Comparison of ENCODE assay signal across 8 cellular contexts in genomic region chr1:155207578-155208405, GRCh38. TPM values are rescaled to one million over a fixed set of nuclear protein-coding genes. Genes with fewer than 3 reads are reported as not detected.
DNase-seq lines count a peak whose midpoint lies in the region; ATAC-seq and TF ChIP-seq lines count a peak whose summit lies in the region.

Gene THBS3, minus strand, starts transcription at chr1:155207897. Its CDS starts 21 bp downstream, at chr1:155207876.

- no peaks in the 10 kb centered on the region for H3K9me3 Mint-ChIP-seq in T-helper 2 cell treated with Interferon-gamma antibody and Interleukin-4, amounts not matched to agents 5 μg/mL and 100 μg/mL, for 36 hours
- no peaks in the 10 kb centered on the region for H3K9me3 Mint-ChIP-seq in naive B cell

- no peaks in the 10 kb centered on the region for H4K20me1 ChIP-seq in fibroblast of lung (ENCODE audit: control insufficient read depth, extremely low read depth, insufficient read depth, low read length)

- H3K27ac ChIP-seq in HUES64 (ENCODE audit: low read depth, low read length) (peak within 1 kb of the TSS; percentile 99), fibroblast of lung (ENCODE audit: insufficient read depth, low read length) (peak within 1 kb of the TSS; percentile 100)

- H3K4me3 Mint-ChIP-seq in T-helper 2 cell treated with Interferon-gamma antibody and Interleukin-4, amounts not matched to agents 5 μg/mL and 100 μg/mL, for 36 hours: peak within 1 kb of the TSS; percentile 95
- H3K4me3 Mint-ChIP-seq in naive B cell: peak within 1 kb of the TSS; percentile 87 to 96 (median 92)

- H3K79me2 ChIP-seq in fibroblast of lung (ENCODE audit: control insufficient read depth, insufficient read depth, low read length): no peaks in the 10 kb centered on the region

- H3K27me3 ChIP-seq in HUES64 (ENCODE audit: insufficient read depth, low read length) (no peaks in the 10 kb centered on the region), fibroblast of lung (ENCODE audit: control insufficient read depth, insufficient read depth, low read length) (no peaks in the 10 kb centered on the region)

- H3K4me1 ChIP-seq in HUES64 (ENCODE audit: insufficient read depth, low read length) (peaks cover 18% of the 10 kb centered on the region; the same call in 1 of the 2 replicates), fibroblast of lung (ENCODE audit: control insufficient read depth, extremely low read depth, insufficient read depth, low read length) (peaks cover 15% of the 10 kb centered on the region)

- H3K9ac ChIP-seq in HUES64 (ENCODE audit: low read depth, low read length) (peak within 1 kb of the TSS; percentile 97), fibroblast of lung (ENCODE audit: insufficient read depth, low read length) (peak within 1 kb of the TSS; percentile 100)

- 8% methylated on average over 16 of the region's 16 CpGs for WGBS in HUES64

- H3K9me3 ChIP-seq in HUES64 (ENCODE audit: insufficient read depth, low read depth, low read length) (no peaks in the 10 kb centered on the region), fibroblast of lung (ENCODE audit: control insufficient read depth, insufficient read depth, low read depth, low read length) (no peaks in the 10 kb centered on the region)

- peaks cover 7% of the 10 kb centered on the region for H3K36me3 Mint-ChIP-seq in T-helper 2 cell treated with Interferon-gamma antibody and Interleukin-4, amounts not matched to agents 5 μg/mL and 100 μg/mL, for 36 hours (ENCODE audit: low read depth)
- no peaks in the 10 kb centered on the region for H3K36me3 Mint-ChIP-seq in naive B cell

- TF ChIP-seq CTCF in fibroblast of lung (conservative IDR thresholded peaks at IDR 0.05 in 1 of 2, IDR thresholded peaks at IDR 0.05 in 1 of 2; ENCODE audit: low read depth in 1 of 2, low read length in 2 of 2): no peak

- peaks cover 23% of the 10 kb centered on the region for H3K36me3 ChIP-seq in HUES64 (ENCODE audit: insufficient read depth, low read length)
- H3K36me3 ChIP-seq in fibroblast of lung (ENCODE audit: control insufficient read depth, insufficient read depth, low read length): no peaks in the 10 kb centered on the region

- ATAC-seq in naive B cell (ENCODE audit: low read depth in 2 of 2): no peak
- ATAC-seq in GM21360 (IDR thresholded peaks at IDR 0.05; ENCODE audit: unreplicated experiment): no peak
- no peak for ATAC-seq in HG02623 (IDR thresholded peaks at IDR 0.05; ENCODE audit: unreplicated experiment)
- ATAC-seq in HG03039 (IDR thresholded peaks at IDR 0.05; ENCODE audit: unreplicated experiment): no peak

- H3K4me3 ChIP-seq in HUES64 (ENCODE audit: low read length) (peak within 1 kb of the TSS; percentile 99), fibroblast of lung (replicated peaks in 1 of 4; ENCODE audit: control extremely low read depth in 1 of 4, insufficient read depth in 1 of 4, low read depth in 3 of 4, low read length in 4 of 4) (peak within 1 kb of the TSS; percentile 75 to 100 (median 90))

- no peak within 1 kb of the TSS for H2AFZ ChIP-seq in fibroblast of lung (ENCODE audit: low read length)

- H3K4me2 ChIP-seq in fibroblast of lung (ENCODE audit: extremely low read depth, insufficient read depth, low read length): peak within 1 kb of the TSS; percentile 99

- no peaks in the 10 kb centered on the region for H3K27me3 Mint-ChIP-seq in T-helper 2 cell treated with Interferon-gamma antibody and Interleukin-4, amounts not matched to agents 5 μg/mL and 100 μg/mL, for 36 hours (ENCODE audit: low read depth)
- H3K27me3 Mint-ChIP-seq in naive B cell: no peaks in the 10 kb centered on the region

- DNase-seq in C1 segment of cervical spinal cord (lab: John Stamatoyannopoulos, UW) (peak in 9 of 14 donors; percentile 22 to 79 (median 68)), fibroblast of lung (ENCODE audit: low read depth in 2 of 2) (peak; percentile 28 to 57), naive B cell (no peak)
- DNase-seq in T-helper 2 cell treated with Interferon-gamma antibody and Interleukin-4, amounts not matched to agents 5 μg/mL and 100 μg/mL, for 36 hours (ENCODE audit: low spot score): no peak

- H3K27ac Mint-ChIP-seq in T-helper 2 cell treated with Interferon-gamma antibody and Interleukin-4, amounts not matched to agents 5 μg/mL and 100 μg/mL, for 36 hours: peak within 1 kb of the TSS; percentile 92
- H3K27ac Mint-ChIP-seq in naive B cell: peak within 1 kb of the TSS; percentile 97 to 99 (median 98)

- H3K4me1 Mint-ChIP-seq in T-helper 2 cell treated with Interferon-gamma antibody and Interleukin-4, amounts not matched to agents 5 μg/mL and 100 μg/mL, for 36 hours (ENCODE audit: low read depth): peaks cover 25% of the 10 kb centered on the region
- H3K4me1 Mint-ChIP-seq in naive B cell: peaks cover 17 to 26% (median 20%) of the 10 kb centered on the region in 3 donors

RNA-seq across cellular contexts. Expression of gene THBS3, which starts in this region (rescaled TPM):
- polyA plus RNA-seq in HUES64 (2013, experiment 1 of 2): 5.9 TPM
- polyA plus RNA-seq in HUES64 (2013, experiment 2 of 2): 10.0 TPM
- total RNA-seq in fibroblast of lung: 36.8 and 38.3 TPM in 2 replicates
- 30.0 and 39.6 TPM in 2 replicates for polyA plus RNA-seq in fibroblast of lung
- 25.9 and 33.5 TPM in 2 replicates for polyA plus RNA-seq in fibroblast of lung (2012)
- polyA minus RNA-seq in fibroblast of lung (ENCODE audit: low replicate concordance): 31.4 and 41.7 TPM in 2 replicates
- 1 to 10 TPM; 1.1 to 3.9 (median 2.2) TPM for polyA plus RNA-seq in naive B cell (ENCODE audit: low read depth in 6 of 6)

Comparison
In these comparisons a context has a peak if more than half of its experiments do, and no peak if none do; other contexts are left out.
1. RNA of gene THBS3 (polyA plus RNA-seq): 25.9 to 39.6 TPM in fibroblast of lung; 1.1 to 3.9 TPM in naive B cell; every median in the first group is over 4 times any median in the second.
2. DNase-seq: peak in C1 segment of cervical spinal cord (9 of 14) and fibroblast of lung (2 of 2); none in T-helper 2 cell treated with Interferon-gamma antibody and Interleukin-4, amounts not matched to agents 5 μg/mL and 100 μg/mL, for 36 hours (single experiment) and naive B cell (single experiment).